ENCODE assay signal across 8 cellular contexts in genomic region chr9:40993375-40993774, GRCh38.
DNase-seq lines count a peak whose midpoint lies in the region; ATAC-seq, FAIRE-seq and TF ChIP-seq lines count a peak whose summit lies in the region.
"Not testable (repeated sequence)": the region's sequence is repeated elsewhere in the genome, so short reads cannot be mapped to it uniquely, and the experiment has no call there.

No MANE protein-coding gene starts in this region.

- not testable (repeated sequence) for H3K27ac Mint-ChIP-seq in memory B cell

- not testable (repeated sequence) for H3K9me3 ChIP-seq in A673 (ENCODE audit: low read depth, low read length, poor library complexity, severe bottlenecking); MM.1S (replicated peaks; ENCODE audit: insufficient read depth, low read length); K562 (replicated peaks; ENCODE audit: control insufficient read depth, insufficient read depth, low read depth, low read length); spleen

- H3K9me3 Mint-ChIP-seq in memory B cell = not testable (repeated sequence)

- not testable (repeated sequence) for H3K9me1 ChIP-seq in K562 (ENCODE audit: control insufficient read depth, insufficient read depth, low read length)

- WGBS in K562 (ENCODE audit: insufficient coverage, low coverage, missing lambda C conversion rate) = 51% methylated on average over 3 of the region's 4 CpGs
- 85 to 97% (median 94%) methylated on average over 3 to 4 of the region's 4 CpGs for WGBS in spleen, 5 donors

- H3K27ac ChIP-seq in A673 (ENCODE audit: low read depth, low read length, poor library complexity, severe bottlenecking); MM.1S (ENCODE audit: low read length); K562 (ENCODE audit: extremely low read depth, low read depth, low read length): not testable (repeated sequence)
- peak overlapping the region in 6 of 8 donors; percentile 92 to 97 (median 95) for H3K27ac ChIP-seq in spleen

- not testable (repeated sequence) for H3K9ac ChIP-seq in MM.1S (ENCODE audit: low read length)
- peak overlapping the region in 1 of 2 experiments; percentile 91; a peak in 1 of 4 replicates for H3K9ac ChIP-seq in K562 (ENCODE audit: insufficient read depth in 1 of 2, low read depth in 2 of 2, low read length in 2 of 2)

- TF ChIP-seq EP300 in K562 (IDR thresholded peaks at IDR 0.05; ENCODE audit: low read length) = not testable (repeated sequence)

- not testable (repeated sequence) for TF ChIP-seq CTCF in A673 (conservative IDR thresholded peaks at IDR 0.05; ENCODE audit: low read depth, low read length); MM.1S (IDR thresholded peaks at IDR 0.05; ENCODE audit: low read length); WI38 (IDR thresholded peaks at IDR 0.05; ENCODE audit: low read depth, low read length); K562 (IDR thresholded peaks at IDR 0.05 in 2 of 3, conservative IDR thresholded peaks at IDR 0.05 in 1 of 3; ENCODE audit: insufficient read depth in 2 of 3, low read depth in 1 of 3, low read length in 3 of 3); fibroblast of the aortic adventitia (IDR thresholded peaks at IDR 0.05; ENCODE audit: insufficient read depth, low read length); spleen (IDR thresholded peaks at IDR 0.05 in 8 of 11, conservative IDR thresholded peaks at IDR 0.05 in 3 of 11)

- not testable (repeated sequence) for H2AFZ ChIP-seq in MM.1S (ENCODE audit: low read length); K562 (ENCODE audit: low read depth, low read length)

- peaks cover 17% of the 10 kb centered on the region for H3K36me3 Mint-ChIP-seq in memory B cell

- H3K79me2 ChIP-seq in MM.1S (ENCODE audit: low read length) (peaks cover 25% of the 10 kb centered on the region), K562 (ENCODE audit: control insufficient read depth, insufficient read depth, low read length) (peaks cover 24% of the 10 kb centered on the region)

- not testable (repeated sequence) for H4K20me1 ChIP-seq in MM.1S (ENCODE audit: insufficient read depth, low read length); K562 (replicated peaks; ENCODE audit: control insufficient read depth, insufficient read depth, low read length)

- BruUV-seq in A673 (replicated peaks; lab: Mats Ljungman, UMichigan); K562 (replicated peaks; lab: Mats Ljungman, UMichigan): not testable (repeated sequence)

- H3K4me3 Mint-ChIP-seq in memory B cell = peak overlapping the region; percentile 71

- in situ Hi-C loops in K562 (cut with MboI) = not testable (repeated sequence)

- H3K4me2 ChIP-seq in MM.1S (ENCODE audit: low read depth, low read length) (peak overlapping the region; percentile 55; the same call in 1 of the 2 replicates), K562 (ENCODE audit: insufficient read depth, low read length) (peak overlapping the region; percentile 60)

- TF ChIP-seq RAD21 in K562 (CRISPR knock-in tag; conservative IDR thresholded peaks at IDR 0.05 in 1 of 2, IDR thresholded peaks at IDR 0.05 in 1 of 2) = not testable (repeated sequence)

- POLR2A ChIA-PET in A673 (lab: Charles Lee; ENCODE audit: low non-redundant PET); K562 (lab: Yijun Ruan, JAX): not testable (repeated sequence)

- H3K4me3 ChIP-seq in A673 (ENCODE audit: low read depth, low read length, poor library complexity, severe bottlenecking) = peak overlapping the region; percentile 93
- H3K4me3 ChIP-seq in GM08714 (ENCODE audit: low read length) = peak overlapping the region; percentile 57
- not testable (repeated sequence) for H3K4me3 ChIP-seq in MM.1S (ENCODE audit: low read length)
- H3K4me3 ChIP-seq in WI38 (ENCODE audit: low read depth, low read length) = peak overlapping the region; percentile 90
- H3K4me3 ChIP-seq in K562 = peak overlapping the region; percentile 64
- peak overlapping the region; percentile 49 for H3K4me3 ChIP-seq in fibroblast of the aortic adventitia (ENCODE audit: low read depth, low read length)
- H3K4me3 ChIP-seq in spleen = peak overlapping the region in 4 of 8 donors; percentile 59 to 94 (median 78)

- not testable (repeated sequence) for H3K9me2 ChIP-seq in MM.1S (replicated peaks; ENCODE audit: insufficient read depth, low read length)

- not testable (repeated sequence) for FAIRE-seq in K562 (lab: Jason Lieb, UNC)

- H3K27me3 Mint-ChIP-seq in memory B cell = not testable (repeated sequence)

- ATAC-seq in K562; memory B cell (ENCODE audit: low read depth): not testable (repeated sequence)

- not testable (repeated sequence) for DNase-seq in A673 (ENCODE audit: low spot score); MM.1S; K562 (ENCODE audit: extremely low read depth in 1 of 4, low spot score in 3 of 4); fibroblast of the aortic adventitia (ENCODE audit: low read depth); memory B cell (ENCODE audit: low spot score in 2 of 2); spleen

- not testable (repeated sequence) for H3K4me1 ChIP-seq in A673 (ENCODE audit: insufficient read depth, low read length, poor library complexity, severe bottlenecking); MM.1S (ENCODE audit: low read length); K562 (replicated peaks in 1 of 2; ENCODE audit: control insufficient read depth in 2 of 2, insufficient read depth in 2 of 2, low read length in 2 of 2)
- peaks cover 19 to 72% (median 57%) of the 10 kb centered on the region in 6 donors for H3K4me1 ChIP-seq in spleen

- H3K36me3 ChIP-seq in A673 (ENCODE audit: insufficient read depth, low read length, poor library complexity, severe bottlenecking); MM.1S (replicated peaks; ENCODE audit: insufficient read depth, low read length); K562 (ENCODE audit: control insufficient read depth, insufficient read depth, low read length): not testable (repeated sequence)
- H3K36me3 ChIP-seq in spleen = peaks cover 0 to 26% (median 12%) of the 10 kb centered on the region in 6 donors

- TF ChIP-seq POLR2A in K562 (conservative IDR thresholded peaks at IDR 0.05); spleen (IDR thresholded peaks at IDR 0.05): not testable (repeated sequence)

- CTCF ChIA-PET in A673 (lab: Charles Lee); K562 (lab: Yijun Ruan, JAX; ENCODE audit: low intra/inter-chr PET ratio): not testable (repeated sequence)

- intact Hi-C loops in A673 (cut with micrococcal nuclease; ENCODE audit: unreplicated experiment); K562 (cut with micrococcal nuclease); spleen (cut with DNase I; ENCODE audit: low total_unique reads): not testable (repeated sequence)

- H3K27me3 ChIP-seq in A673 (replicated peaks; ENCODE audit: insufficient read depth, low read depth, low read length, poor library complexity); MM.1S (replicated peaks; ENCODE audit: insufficient read depth, low read length); K562 (ENCODE audit: control insufficient read depth in 2 of 2, insufficient read depth in 2 of 2, low read length in 2 of 2); spleen (replicated peaks in 1 of 7): not testable (repeated sequence)

- not testable (repeated sequence) for H3F3A ChIP-seq in MM.1S (ENCODE audit: insufficient read depth, low read length)

- peaks cover 25% of the 10 kb centered on the region for H3K4me1 Mint-ChIP-seq in memory B cell

TF ChIP-seq in K562, 482 proteins besides CTCF, POLR2A, EP300 and RAD21:
- TF ChIP-seq MAFF (IDR thresholded peaks at IDR 0.05; ENCODE audit: low read length) = peak; percentile 27; the same call in 1 of the 2 replicates
- TF ChIP-seq MAFG (tag; conservative IDR thresholded peaks at IDR 0.05) = peak; percentile 58; the same call in 1 of the 2 replicates
- TF ChIP-seq C11orf30 (IDR thresholded peaks at IDR 0.05; ENCODE audit: low read depth) = peak; percentile 67
- TF ChIP-seq ZNF316 (IDR thresholded peaks at IDR 0.05) = peak; percentile 86
